Comparison of ENCODE assay signal across 10 cellular contexts in the genomic region with DNA sequence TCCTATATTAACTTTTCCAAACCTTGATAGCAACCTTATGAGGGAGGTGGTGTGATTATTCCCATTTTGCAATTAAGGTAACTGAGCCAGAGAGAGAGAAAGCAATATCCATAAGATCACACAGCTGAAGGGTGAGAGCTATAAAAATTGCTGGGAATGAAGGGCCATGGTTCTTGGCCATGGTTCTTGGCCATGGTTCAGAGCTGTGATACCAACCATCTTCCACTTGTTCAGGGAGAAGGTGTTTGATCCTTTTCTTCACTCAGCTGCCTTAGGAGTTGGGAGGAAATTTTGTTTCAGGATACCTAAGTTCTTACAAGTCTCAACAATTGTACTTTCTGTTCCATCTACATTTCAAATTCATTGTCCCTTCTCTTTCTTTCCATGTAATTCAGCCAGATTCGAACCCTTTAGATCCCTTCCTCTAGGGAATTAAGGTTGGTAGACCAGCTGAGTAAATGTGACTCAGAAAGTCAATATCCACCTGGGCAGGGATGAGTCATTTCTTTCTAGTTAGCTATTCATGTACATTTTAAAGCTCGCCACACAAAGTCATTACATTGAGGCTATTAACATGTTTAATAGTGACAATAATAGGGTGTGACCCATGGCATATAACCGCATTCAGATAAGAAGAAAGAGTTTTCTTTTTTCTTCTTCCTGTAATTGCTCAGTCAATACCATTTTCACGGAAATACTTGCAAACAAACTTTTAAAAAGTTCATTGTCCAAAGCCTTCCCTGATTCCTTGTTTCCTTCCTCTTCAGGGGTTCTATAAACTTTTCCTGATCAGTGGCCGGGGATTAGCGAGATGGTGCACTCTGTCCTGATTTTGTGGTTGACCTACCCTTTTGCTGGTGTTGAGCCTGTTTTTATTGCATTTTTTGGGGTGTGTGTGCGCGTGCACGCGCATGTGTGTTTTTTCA.
DNase-seq lines count a peak whose midpoint lies in the region; ATAC-seq and TF ChIP-seq lines count a peak whose summit lies in the region.
"Had no signal": no experiment of that assay in that cellular context is flagged by ENCODE, and none has a peak within 500 bp of the region (broad histone marks: within the 10 kb centered on the region; RNA-seq: fewer than 3 reads in every experiment).

No MANE protein-coding gene starts in this region.

- H3K4me3 ChIP-seq in GM06990 (replicated peaks; ENCODE audit: low read depth, low read length): no peak overlapping the region
- H3K4me3 ChIP-seq in H7 (ENCODE audit: insufficient read depth, low read depth, low read length): no peak overlapping the region
- H3K4me3 ChIP-seq: skin epidermis had no signal

- no peaks in the 10 kb centered on the region for H3K27me3 Mint-ChIP-seq in activated naive CD8-positive, alpha-beta T cell treated with anti-CD3 and anti-CD28 coated beads for 36 hours
- H3K27me3 Mint-ChIP-seq: activated naive CD8-positive, alpha-beta T cell had no signal

- peaks cover 35% of the 10 kb centered on the region for H3K36me3 Mint-ChIP-seq in activated naive CD8-positive, alpha-beta T cell treated with anti-CD3 and anti-CD28 coated beads for 36 hours

- TF ChIP-seq CTCF in GM06990 (IDR thresholded peaks at IDR 0.05; ENCODE audit: insufficient read depth, low read length, poor library complexity, severe bottlenecking): no peak

- DNase-seq in GM06990 (ENCODE audit: extremely low read depth, insufficient read length) (peak; percentile 27), mucosa of gallbladder (ENCODE audit: low spot score) (peak; percentile 40), hippocampal formation (lab: John Stamatoyannopoulos, UW) (no peak), H7 (no peak), putamen (ENCODE audit: low spot score) (no peak)
- DNase-seq in activated naive CD8-positive, alpha-beta T cell treated with anti-CD3 and anti-CD28 coated beads for 36 hours: no peak
- no peak for DNase-seq in effector CD8-positive, alpha-beta T cell (lab: John Stamatoyannopoulos, UW)

- H3K9me3 Mint-ChIP-seq in activated naive CD8-positive, alpha-beta T cell treated with anti-CD3 and anti-CD28 coated beads for 36 hours: peaks cover 13% of the 10 kb centered on the region

- peaks cover 35% of the 10 kb centered on the region for H3K4me1 Mint-ChIP-seq in activated naive CD8-positive, alpha-beta T cell treated with anti-CD3 and anti-CD28 coated beads for 36 hours

- no peaks in the 10 kb centered on the region for H3K36me3 ChIP-seq in GM06990 (ENCODE audit: control insufficient read depth, insufficient read depth, low read length)
- peaks cover 7% of the 10 kb centered on the region for H3K36me3 ChIP-seq in H7 (replicated peaks; ENCODE audit: control insufficient read depth, insufficient read depth, low read length)

- peak; percentile 54 for ATAC-seq in HG03103 (IDR thresholded peaks at IDR 0.05; ENCODE audit: low read depth, unreplicated experiment)

- H3K4me3 Mint-ChIP-seq in activated naive CD8-positive, alpha-beta T cell treated with anti-CD3 and anti-CD28 coated beads for 36 hours: peak overlapping the region; percentile 23
- H3K4me3 Mint-ChIP-seq: activated naive CD8-positive, alpha-beta T cell had no signal

- H3K27me3 ChIP-seq in GM06990 (replicated peaks; ENCODE audit: control insufficient read depth, insufficient read depth, low read length): no peaks in the 10 kb centered on the region
- H3K27me3 ChIP-seq in H7 (ENCODE audit: control insufficient read depth, insufficient read depth, low read length): no peaks in the 10 kb centered on the region

- H3K27ac Mint-ChIP-seq in activated naive CD8-positive, alpha-beta T cell treated with anti-CD3 and anti-CD28 coated beads for 36 hours: peak overlapping the region; percentile 85

Comparison
In these comparisons a context has a peak if more than half of its experiments do, and no peak if none do; other contexts are left out.
1. DNase-seq: peak in GM06990 (single experiment) and mucosa of gallbladder (single experiment); none in activated naive CD8-positive, alpha-beta T cell treated with anti-CD3 and anti-CD28 coated beads for 36 hours (single experiment), effector CD8-positive, alpha-beta T cell (single experiment), hippocampal formation (0 of 2), H7 (single experiment) and putamen (single experiment).